18 cellular contexts compared by ENCODE assay signal in the genomic region with DNA sequence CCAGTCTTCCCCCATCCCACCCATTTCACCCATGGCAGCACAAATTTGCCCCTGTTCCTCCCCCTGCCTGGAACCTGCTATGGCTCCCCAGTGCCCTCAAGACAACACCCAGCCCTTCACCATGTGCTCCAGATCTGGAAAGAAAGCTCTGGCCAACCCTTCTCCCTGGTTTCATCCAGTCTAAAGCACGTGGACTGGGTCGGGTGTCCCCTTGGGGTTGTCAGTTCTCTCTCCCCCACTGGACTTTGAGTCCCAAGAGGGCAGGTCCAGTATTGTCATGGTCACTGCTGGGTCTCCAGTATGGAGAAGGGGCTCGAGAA. TPM values are rescaled to one million over a fixed set of nuclear protein-coding genes. Genes with fewer than 3 reads are reported as not detected.
"Had no signal": no experiment of that assay in that cellular context is flagged by ENCODE, and none has a peak within 500 bp of the region (broad histone marks: within the 10 kb centered on the region; RNA-seq: fewer than 3 reads in every experiment).

No MANE protein-coding gene starts in this region.

- H3K79me2 ChIP-seq: parathyroid adenoma had no signal

- H3K4me1 Mint-ChIP-seq: immature natural killer cell, natural killer cell had no signal

- H3K9me3 ChIP-seq: lower lobe of right lung, neutrophil, thyroid gland had no signal

- H3K4me1 ChIP-seq: parathyroid adenoma had no signal

- H3K36me3 ChIP-seq: lower lobe of right lung, neutrophil, stomach, thyroid gland had no signal

- H3K9ac ChIP-seq: parathyroid adenoma had no signal

- H3K27ac ChIP-seq: dorsolateral prefrontal cortex, lower lobe of right lung, neutrophil, parathyroid adenoma, stomach, thyroid gland had no signal

- H2AFZ ChIP-seq: parathyroid adenoma had no signal

- H3K27ac Mint-ChIP-seq: immature natural killer cell; natural killer cell; progenitor cell of endocrine pancreas; stimulated activated effector memory CD8-positive, alpha-beta T cell treated with anti-CD3 and anti-CD28 coated beads, Interleukin-12 subunit alpha, Interleukin-12 subunit beta, amount 100 ng/mL, for 72 hours had no signal

- FAIRE-seq: colon, frontal cortex had no signal

- ATAC-seq: sciatic nerve had no signal

- DNase-seq: dorsolateral prefrontal cortex; effector CD4-positive, alpha-beta T cell; hypothalamus; immature natural killer cell; islet precursor cell; left ventricle myocardium superior; lower lobe of right lung; natural killer cell; stomach; thyroid gland had no signal

- H3K4me3 ChIP-seq: dorsolateral prefrontal cortex, lower lobe of right lung, stomach, thyroid gland had no signal

- H3K27me3 ChIP-seq: dorsolateral prefrontal cortex, thyroid gland had no signal

- H3K36me3 Mint-ChIP-seq: immature natural killer cell; natural killer cell; stimulated activated effector memory CD8-positive, alpha-beta T cell treated with anti-CD3 and anti-CD28 coated beads, Interleukin-12 subunit alpha, Interleukin-12 subunit beta, amount 100 ng/mL, for 72 hours had no signal

- H3K9me3 Mint-ChIP-seq: immature natural killer cell; natural killer cell; stimulated activated effector memory CD8-positive, alpha-beta T cell treated with anti-CD3 and anti-CD28 coated beads, Interleukin-12 subunit alpha, Interleukin-12 subunit beta, amount 100 ng/mL, for 72 hours had no signal

- H3K4me3 Mint-ChIP-seq: immature natural killer cell; natural killer cell; stimulated activated effector memory CD8-positive, alpha-beta T cell treated with anti-CD3 and anti-CD28 coated beads, Interleukin-12 subunit alpha, Interleukin-12 subunit beta, amount 100 ng/mL, for 72 hours had no signal

RNA-seq across cellular contexts. Expression of a gene that starts 19.6 kb away (rescaled TPM):
- polyA plus RNA-seq: immature natural killer cell had no signal

RNA-seq across cellular contexts. Expression of a gene that starts 43.9 kb away (rescaled TPM):
- total RNA-seq: mononuclear cell, natural killer cell had no signal
- polyA plus RNA-seq: immature natural killer cell had no signal
